14 cellular contexts compared by ENCODE assay signal in the genomic region with DNA sequence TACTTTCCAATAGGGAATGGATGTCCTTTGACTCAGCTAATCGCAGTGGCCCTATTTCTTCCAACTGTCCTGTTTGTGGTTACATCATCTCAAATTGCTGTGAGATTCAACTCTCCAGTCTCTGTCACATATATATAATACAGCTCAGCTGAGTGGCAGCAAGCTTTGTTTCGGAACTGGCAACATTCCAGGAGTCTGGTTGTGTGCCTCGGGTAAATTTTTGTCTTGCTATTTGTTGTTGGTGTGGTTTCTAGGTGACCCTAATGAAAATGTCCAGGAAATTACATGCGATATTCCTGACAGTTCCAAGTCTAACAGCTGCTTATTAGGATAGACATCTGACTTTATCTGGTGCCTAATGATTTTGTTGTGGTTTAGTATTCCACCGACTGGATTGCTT.
DNase-seq lines count a peak whose midpoint lies in the region; ATAC-seq and TF ChIP-seq lines count a peak whose summit lies in the region.
"Had no signal": no experiment of that assay in that cellular context is flagged by ENCODE, and none has a peak within 500 bp of the region (broad histone marks: within the 10 kb centered on the region; RNA-seq: fewer than 3 reads in every experiment).

No MANE protein-coding gene starts in this region.

- TF ChIP-seq CTCF in fibroblast of villous mesenchyme (IDR thresholded peaks at IDR 0.05; ENCODE audit: insufficient read depth, low read depth, low read length): no peak

- DNase-seq in NCI-H1417 (lab: John Stamatoyannopoulos, UW) (peak in 2 of 3 experiments; percentile 25 to 56), NCI-H1417 treated with DMSO at 0.1 percent for 48 hours (lab: John Stamatoyannopoulos, UW) (no peak), SHP77 treated with DMSO at 0.1 percent for 48 hours (lab: John Stamatoyannopoulos, UW) (peak; percentile 31), fibroblast of villous mesenchyme (ENCODE audit: low read depth) (peak; percentile 3), retina (peak; percentile 54), NCI-H524 treated with DMSO at 0.1 percent for 48 hours (lab: John Stamatoyannopoulos, UW) (no peak), SK-N-DZ (ENCODE audit: low spot score) (no peak)
- DNase-seq: activated effector memory CD4-positive, alpha-beta T cell treated with anti-CD3 and anti-CD28 coated beads, Interleukin-2, amount 50 U/mL, for 16 hours; central memory CD4-positive, alpha-beta T cell; DMS79; HCEC 1CT; kidney glomerular epithelial cell; NCI-H1048 had no signal

- no peak overlapping the region for H3K4me3 ChIP-seq in fibroblast of villous mesenchyme (ENCODE audit: low read depth, low read length)

- no peak for ATAC-seq in GM19328 (IDR thresholded peaks at IDR 0.05; ENCODE audit: unreplicated experiment)

Comparison
In these comparisons a context has a peak if more than half of its experiments do, and no peak if none do; other contexts are left out.
1. DNase-seq: peak in NCI-H1417 (2 of 3), SHP77 treated with DMSO at 0.1 percent for 48 hours (single experiment), fibroblast of villous mesenchyme (single experiment) and retina (single experiment); none in NCI-H1417 treated with DMSO at 0.1 percent for 48 hours (single experiment), NCI-H524 treated with DMSO at 0.1 percent for 48 hours (single experiment) and SK-N-DZ (single experiment).